20 cellular contexts compared by ENCODE assay signal in genomic region chr2:16069663-16069932, GRCh38.
DNase-seq lines count a peak whose midpoint lies in the region; ATAC-seq and TF ChIP-seq lines count a peak whose summit lies in the region.
"Had no signal": no experiment of that assay in that cellular context is flagged by ENCODE, and none has a peak within 500 bp of the region (broad histone marks: within the 10 kb centered on the region; RNA-seq: fewer than 3 reads in every experiment).

No MANE protein-coding gene starts in this region.

- ATAC-seq in HG03460 (IDR thresholded peaks at IDR 0.05; ENCODE audit: unreplicated experiment) (no peak), HG03565 (IDR thresholded peaks at IDR 0.05; ENCODE audit: unreplicated experiment) (no peak)
- ATAC-seq: HCT116, natural killer cell, T-helper 17 cell had no signal

- no peaks in the 10 kb centered on the region for H4K20me1 ChIP-seq in mammary epithelial cell (ENCODE audit: insufficient read depth, low read length)

- H3K9me3 ChIP-seq in mammary epithelial cell (replicated peaks; ENCODE audit: insufficient read depth, low read length) (peaks cover 23% of the 10 kb centered on the region), mesodermal cell (ENCODE audit: control insufficient read depth, low read length) (peaks cover 3% of the 10 kb centered on the region)
- H3K9me3 ChIP-seq: esophagus muscularis mucosa had no signal

- H3K27ac ChIP-seq in mammary epithelial cell (ENCODE audit: insufficient read depth, low read depth, low read length) (no peak overlapping the region), mesodermal cell (ENCODE audit: low read depth, low read length, severe bottlenecking) (peak overlapping the region; percentile 89), temporal lobe (ENCODE audit: low read depth, low read length) (peak overlapping the region; percentile 98)
- H3K27ac ChIP-seq: HL-60, KMS-11 had no signal

- dilution Hi-C loops in mammary epithelial cell (cut with HindIII; ENCODE audit: low sequenced_read_pairs) = loop anchor here (5.0 to 10.0 kb wide), 2 partner anchors 98 to 215 kb away; no protein-coding TSS in a partner anchor

- no peaks in the 10 kb centered on the region for H3K4me1 ChIP-seq in mammary epithelial cell (ENCODE audit: insufficient read depth, low read length)
- peaks cover 18% of the 10 kb centered on the region for H3K4me1 ChIP-seq in mesodermal cell (ENCODE audit: control insufficient read depth, insufficient read depth, low read length, poor library complexity, severe bottlenecking)
- H3K4me1 ChIP-seq: esophagus muscularis mucosa had no signal

- no peak overlapping the region for H2AFZ ChIP-seq in mammary epithelial cell (ENCODE audit: low read depth, low read length)

- no peak overlapping the region for H3K9ac ChIP-seq in mammary epithelial cell (ENCODE audit: insufficient read depth, low read length)
- H3K9ac ChIP-seq: KMS-11 had no signal

- H3K4me3 ChIP-seq in mammary epithelial cell (replicated peaks in 1 of 3; ENCODE audit: insufficient read depth in 1 of 3, low read depth in 2 of 3, low read length in 3 of 3) = no peak overlapping the region
- no peak overlapping the region for H3K4me3 ChIP-seq in mesodermal cell (ENCODE audit: extremely low read depth, insufficient read depth, low read length, poor library complexity, severe bottlenecking)
- H3K4me3 ChIP-seq: esophagus muscularis mucosa had no signal

- peak; percentile 100 for DNase-seq in NCI-H526 (lab: John Stamatoyannopoulos, UW)
- DNase-seq in mammary epithelial cell = peak; percentile 53
- no peak for DNase-seq in NCI-H345 (lab: John Stamatoyannopoulos, UW)
- DNase-seq: activated B cell treated with CpG ODN at 0.5 μM for 24 hours; activated naive CD8-positive, alpha-beta T cell treated with anti-CD3 and anti-CD28 coated beads, Interleukin-2, amount 10 ng/mL, durations not matched to agents 7 days and 5 days; AML-193; natural killer cell; NCI-H2029 treated with DMSO at 0.1 percent for 48 hours; NCI-H69; SHP77 treated with DMSO at 0.1 percent for 48 hours; stimulated activated naive CD4-positive, alpha-beta T cell treated with Interleukin-2 at 50 U/mL for 16 hours; T-helper 17 cell had no signal

- H3K79me2 ChIP-seq in mammary epithelial cell (ENCODE audit: insufficient read depth, low read length) = no peaks in the 10 kb centered on the region

- BruUV-seq in mammary epithelial cell (replicated peaks; lab: Mats Ljungman, UMichigan) = no TSS peak

- H3K27me3 ChIP-seq in mammary epithelial cell (ENCODE audit: insufficient read depth, low read length) = no peaks in the 10 kb centered on the region
- H3K27me3 ChIP-seq: esophagus muscularis mucosa had no signal

- no peak overlapping the region for H3K4me2 ChIP-seq in mammary epithelial cell (ENCODE audit: insufficient read depth, low read depth, low read length)
- H3K4me2 ChIP-seq: KMS-11 had no signal

- in situ Hi-C loops in mammary epithelial cell (cut with MboI; ENCODE audit: low sequenced_read_pairs in 2 of 2) = no loop called here

- 1% methylated on average over 8 of the region's 8 CpGs for WGBS in mammary epithelial cell (ENCODE audit: low coverage, missing lambda C conversion rate)
- WGBS in mesodermal cell (ENCODE audit: insufficient coverage in 2 of 2), 2 experiments = 87 to 89% methylated on average over 4 to 5 of the region's 8 CpGs

- TF ChIP-seq CTCF in mammary epithelial cell (conservative IDR thresholded peaks at IDR 0.05 in 1 of 2, IDR thresholded peaks at IDR 0.05 in 1 of 2; ENCODE audit: extremely low read depth in 1 of 2, insufficient read depth in 1 of 2, low read depth in 1 of 2, low read length in 2 of 2) = no peak

- intact Hi-C loops in mammary epithelial cell (cut with micrococcal nuclease) = no loop called here

- CTCF ChIA-PET in mammary epithelial cell (lab: Charles Lee; ENCODE audit: low non-redundant PET) = no interaction called here

- H3K36me3 ChIP-seq in mammary epithelial cell (ENCODE audit: insufficient read depth, low read length) (no peaks in the 10 kb centered on the region), mesodermal cell (ENCODE audit: control insufficient read depth, insufficient read depth, low read length) (no peaks in the 10 kb centered on the region)
- H3K36me3 ChIP-seq: esophagus muscularis mucosa had no signal
